In the genomic region with DNA sequence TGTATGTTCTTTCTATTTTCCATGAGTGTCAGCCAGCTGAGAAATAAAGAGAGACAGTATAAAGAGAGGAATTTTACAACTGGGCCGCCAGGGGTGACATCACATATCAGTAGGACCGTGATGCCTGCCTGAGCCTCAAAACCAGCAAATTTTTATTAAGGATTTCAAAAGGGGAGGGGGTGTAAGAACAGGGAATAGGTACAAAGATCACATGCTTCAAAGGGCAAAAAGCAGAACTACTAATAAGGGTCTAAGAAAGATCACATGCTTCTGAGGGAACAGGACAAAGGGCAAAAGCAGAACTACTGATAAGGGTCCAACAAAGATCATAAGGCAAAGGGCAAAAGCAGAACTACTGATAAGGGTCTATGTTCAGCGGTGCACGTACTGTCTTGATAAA, we compare ENCODE assay signal across 4 cellular contexts. TPM values are rescaled to one million over a fixed set of nuclear protein-coding genes. Genes with fewer than 3 reads are reported as not detected.
"Had no signal": no experiment of that assay in that cellular context is flagged by ENCODE, and none has a peak within 500 bp of the region (broad histone marks: within the 10 kb centered on the region; RNA-seq: fewer than 3 reads in every experiment).

No MANE protein-coding gene starts in this region.

RNA-seq across cellular contexts. Expression of a gene that starts 47.3 kb away (rescaled TPM):
- total RNA-seq: LHCN-M2, M059J, MCF 10A had no signal

RNA-seq across cellular contexts. Expression of a gene that starts 58.9 kb away (rescaled TPM):
- total RNA-seq: LHCN-M2, M059J, MCF 10A, NCI-H460 had no signal
